In the genomic region with DNA sequence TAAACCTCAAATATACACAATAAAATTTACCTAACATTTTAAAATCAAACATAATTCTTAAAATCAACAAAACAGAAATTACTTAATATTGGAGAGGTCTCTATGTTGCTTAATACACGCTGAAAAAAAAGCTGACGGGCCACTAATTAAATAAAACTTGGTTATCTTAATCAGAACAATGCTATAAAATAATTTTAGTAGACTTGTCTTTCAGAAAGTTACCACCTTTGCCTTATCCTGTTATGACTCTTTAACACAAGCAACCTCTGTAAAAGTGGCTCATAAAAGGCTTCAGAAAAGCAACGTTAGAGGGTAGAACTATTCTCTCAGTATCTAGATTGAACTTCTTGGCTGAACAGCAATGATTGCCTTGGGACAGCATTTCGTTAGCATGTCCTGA, we compare ENCODE assay signal across 3 cellular contexts.
"Had no signal": no experiment of that assay in that cellular context is flagged by ENCODE, and none has a peak within 500 bp of the region (broad histone marks: within the 10 kb centered on the region; RNA-seq: fewer than 3 reads in every experiment).

No MANE protein-coding gene starts in this region.

- H3K4me3 ChIP-seq: GM12878 had no signal

- DNase-seq: GDM1, GF-D8 had no signal

- ATAC-seq: GM12878 had no signal
